12 cellular contexts compared by ENCODE assay signal in the genomic region with DNA sequence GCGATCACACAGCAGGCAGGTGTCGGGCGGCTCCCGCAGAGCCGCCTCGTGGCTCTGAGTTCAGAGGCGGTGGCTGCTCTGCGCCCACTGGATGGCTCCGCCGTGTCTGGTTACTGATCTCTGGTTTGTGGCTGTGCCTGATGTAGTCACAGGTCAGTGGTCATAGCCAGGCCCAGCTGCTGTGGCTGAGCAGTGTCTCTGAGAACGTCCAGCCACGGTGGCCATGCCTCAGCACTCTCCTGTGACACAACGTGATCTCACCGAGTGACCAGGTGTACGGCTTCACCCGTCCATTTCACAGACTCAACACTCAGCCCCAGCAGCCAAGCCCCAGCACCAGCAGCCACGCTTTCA.
DNase-seq lines count a peak whose midpoint lies in the region; ATAC-seq, FAIRE-seq and TF ChIP-seq lines count a peak whose summit lies in the region.
"Had no signal": no experiment of that assay in that cellular context is flagged by ENCODE, and none has a peak within 500 bp of the region (broad histone marks: within the 10 kb centered on the region; RNA-seq: fewer than 3 reads in every experiment).

No MANE protein-coding gene starts in this region.

- H3K4me1 ChIP-seq in GM12878 (ENCODE audit: control insufficient read depth, insufficient read depth, low read length) (peaks cover 49% of the 10 kb centered on the region), aorta (ENCODE audit: control insufficient read depth in 1 of 2, insufficient read depth in 2 of 2, low read length in 2 of 2) (no peaks in the 10 kb centered on the region)
- H3K4me1 ChIP-seq: breast epithelium had no signal

- no peaks in the 10 kb centered on the region for H3K27me3 ChIP-seq in GM12878 (replicated peaks in 1 of 2; ENCODE audit: control insufficient read depth in 2 of 2, insufficient read depth in 2 of 2, low read length in 1 of 2)
- no peaks in the 10 kb centered on the region for H3K27me3 ChIP-seq in aorta (ENCODE audit: control insufficient read depth in 1 of 2, insufficient read depth in 2 of 2, low read length in 1 of 2)
- H3K27me3 ChIP-seq: breast epithelium had no signal

- no peaks in the 10 kb centered on the region for H3K9me3 Mint-ChIP-seq in CD14-positive monocyte

- RAD21 ChIA-PET in GM12878 (lab: Charles Lee; ENCODE audit: unreplicated experiment): interaction anchor here (0.7 to 6.2 kb wide), 13 partner anchors 11 to 1311 kb away, joined by 3 to 66 read pairs (median 10); a partner anchor contains a TSS

- H3K27ac Mint-ChIP-seq in CD14-positive monocyte: no peak overlapping the region

- in situ Hi-C loops in GM12878 (cut with MboI): no loop called here

- TF ChIP-seq POLR2A in GM12878 (IDR thresholded peaks at IDR 0.05; ENCODE audit: low read depth, low read length): no peak

- no peaks in the 10 kb centered on the region for H4K20me1 ChIP-seq in GM12878 (ENCODE audit: control insufficient read depth, insufficient read depth)

- H3K36me3 Mint-ChIP-seq in CD14-positive monocyte: no peaks in the 10 kb centered on the region

- intact Hi-C loops in GM12878 (cut with micrococcal nuclease; ENCODE audit: unreplicated experiment) (no loop called here), aorta (cut with DNase I) (no loop called here), CD14-positive monocyte (cut with micrococcal nuclease) (no loop called here)

- H3K9ac ChIP-seq in GM12878 (ENCODE audit: control insufficient read depth, insufficient read depth, low read length): no peak overlapping the region

- peaks cover 6% of the 10 kb centered on the region for H3K79me2 ChIP-seq in GM12878 (ENCODE audit: control insufficient read depth, insufficient read depth, low read length)

- H3K4me3 ChIP-seq in GM12878 (no peak overlapping the region), aorta (ENCODE audit: low read length in 2 of 2) (no peak overlapping the region)
- H3K4me3 ChIP-seq: breast epithelium, HAP-1, tibial nerve had no signal

- FAIRE-seq in GM12878 (lab: Jason Lieb, UNC): no peak

- peaks cover 11% of the 10 kb centered on the region for H3K4me1 Mint-ChIP-seq in CD14-positive monocyte

- H3K36me3 ChIP-seq in GM12878 (ENCODE audit: control insufficient read depth in 2 of 2, insufficient read depth in 2 of 2, low read length in 1 of 2) (peaks cover 3 to 9% of the 10 kb centered on the region in 2 experiments; a peak in 2 of 4 replicates), aorta (ENCODE audit: control insufficient read depth in 1 of 2, insufficient read depth in 2 of 2, low read length in 1 of 2) (no peaks in the 10 kb centered on the region)
- H3K36me3 ChIP-seq: breast epithelium, HAP-1, tibial nerve had no signal

- SMC1A ChIA-PET in GM12878 (lab: Charles Lee; ENCODE audit: uncharacterized antibody, unreplicated experiment): interaction anchor here (0.7 to 7.2 kb wide), 20 partner anchors 11 to 328 kb away, joined by 3 to 75 read pairs (median 6); a partner anchor contains a TSS

- no peak overlapping the region for H3K4me3 Mint-ChIP-seq in CD14-positive monocyte

- H2AFZ ChIP-seq in GM12878 (ENCODE audit: control insufficient read depth, low read depth, low read length): peak overlapping the region; percentile 19; the same call in 1 of the 2 replicates

- POLR2A ChIA-PET in GM12878 (lab: Charles Lee): interaction anchor here (1.0 to 2.8 kb wide), 12 partner anchors 10 to 70 kb away, joined by 3 to 26 read pairs (median 5); a partner anchor contains a TSS

- H3K27ac ChIP-seq in GM12878 (ENCODE audit: control insufficient read depth, insufficient read depth) (peak overlapping the region; percentile 39), aorta (ENCODE audit: low read depth in 1 of 2, low read length in 2 of 2) (no peak overlapping the region)
- H3K27ac ChIP-seq: breast epithelium, tibial nerve had no signal

- TF ChIP-seq CTCF in GM12878 (IDR thresholded peaks at IDR 0.05 in 2 of 3, conservative IDR thresholded peaks at IDR 0.05 in 1 of 3; ENCODE audit: control insufficient read depth in 2 of 3, extremely low read depth in 1 of 3, insufficient read depth in 1 of 3, low read depth in 3 of 3, low read length in 3 of 3) (no peak), CD14-positive monocyte (IDR thresholded peaks at IDR 0.05) (no peak)

- 72% methylated on average over 17 of the region's 17 CpGs for WGBS in GM12878 (ENCODE audit: insufficient coverage, insufficient replicate concordance, low lambda C conversion rate, missing lambda C conversion rate)
- WGBS in aorta, 2 donors: 80 to 86% methylated on average over 17 of the region's 17 CpGs

- no TSS peak for BruUV-seq in GM12878 (replicated peaks; lab: Mats Ljungman, UMichigan)

- 0 out of 2 replicates have a peak, but pooled peaks have one; percentile 9 for TF ChIP-seq RAD21 in GM12878 (IDR thresholded peaks at IDR 0.05; ENCODE audit: insufficient read depth, low read depth, low read length)

- TF ChIP-seq EP300 in GM12878 (IDR thresholded peaks at IDR 0.05; ENCODE audit: borderline replicate concordance in 1 of 2, control insufficient read depth in 1 of 2, low read depth in 2 of 2, low read length in 2 of 2): no peak

- DNase-seq in GM12878 (ENCODE audit: low read depth, low spot score) (no peak), renal cortical epithelial cell (ENCODE audit: low read depth) (peak; percentile 34), aorta (no peak), CD14-positive monocyte (ENCODE audit: low spot score) (no peak), NCI-H1417 treated with DMSO at 0.1 percent for 48 hours (lab: John Stamatoyannopoulos, UW) (no peak)
- no peak for DNase-seq in activated CD4-positive, alpha-beta T cell treated with anti-CD3 and anti-CD28 coated beads, Interleukin-2, amount 50 U/mL, for 4 hours
- DNase-seq: NCI-H1105 treated with DMSO at 0.1 percent for 48 hours had no signal

- H3K27me3 Mint-ChIP-seq in CD14-positive monocyte (ENCODE audit: low read depth in 3 of 3): peaks cover 15 to 21% (median 21%) of the 10 kb centered on the region in 3 donors

- H3K9me3 ChIP-seq in GM12878 (replicated peaks; ENCODE audit: control insufficient read depth, insufficient read depth, low read length) (no peaks in the 10 kb centered on the region), aorta (ENCODE audit: control insufficient read depth, low read length) (no peaks in the 10 kb centered on the region)
- H3K9me3 ChIP-seq: breast epithelium, HAP-1, tibial nerve had no signal

- peak overlapping the region; percentile 60 for H3K4me2 ChIP-seq in GM12878 (ENCODE audit: control insufficient read depth, insufficient read depth)

- CTCF ChIA-PET in GM12878 (lab: Yijun Ruan, JAX): interaction anchor here (0.6 to 2.5 kb wide), 13 partner anchors 11 to 249 kb away, joined by 3 to 11 read pairs (median 5); a partner anchor contains a TSS

- peak; percentile 48 for ATAC-seq in GM18909 (IDR thresholded peaks at IDR 0.05; ENCODE audit: poor library complexity, unreplicated experiment)
- peak; percentile 32 for ATAC-seq in HG02798 (IDR thresholded peaks at IDR 0.05; ENCODE audit: poor library complexity, unreplicated experiment)
- ATAC-seq in GM12878: peak; percentile 70
- ATAC-seq in aorta (ENCODE audit: low FRiP score): no peak

TF ChIP-seq in GM12878, 131 proteins besides CTCF, POLR2A, EP300 and RAD21 (continues in another document):
- TF ChIP-seq ATF7 (IDR thresholded peaks at IDR 0.05; ENCODE audit: low read depth): no peak
- TF ChIP-seq NFYA (IDR thresholded peaks at IDR 0.05; ENCODE audit: borderline replicate concordance, low read depth, low read length): no peak
- TF ChIP-seq EGR1 (IDR thresholded peaks at IDR 0.05; ENCODE audit: borderline replicate concordance in 1 of 2, low read depth in 2 of 2, low read length in 2 of 2): no peak
- peak; percentile 52; the same call in 1 of the 2 replicates for TF ChIP-seq IKZF1 (conservative IDR thresholded peaks at IDR 0.05)
- TF ChIP-seq DPF2 (IDR thresholded peaks at IDR 0.05): 0 out of 2 replicates have a peak, but pooled peaks have one; percentile 44
- no peak for TF ChIP-seq CBFB (IDR thresholded peaks at IDR 0.05; ENCODE audit: low read depth)
- TF ChIP-seq, protein P1, sequence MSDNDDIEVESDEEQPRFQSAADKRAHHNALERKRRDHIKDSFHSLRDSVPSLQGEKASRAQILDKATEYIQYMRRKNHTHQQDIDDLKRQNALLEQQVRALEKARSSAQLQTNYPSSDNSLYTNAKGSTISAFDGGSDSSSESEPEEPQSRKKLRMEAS (IDR thresholded peaks at IDR 0.05; ENCODE audit: low read depth, low read length): 0 out of 2 replicates have a peak, but pooled peaks have one; percentile 4
- no peak for TF ChIP-seq ZNF207 (IDR thresholded peaks at IDR 0.05; ENCODE audit: borderline replicate concordance)
- no peak for TF ChIP-seq PAX8 (IDR thresholded peaks at IDR 0.05)
- no peak for TF ChIP-seq RAD51 (IDR thresholded peaks at IDR 0.05)
- no peak for TF ChIP-seq ZSCAN29 (IDR thresholded peaks at IDR 0.05)
- no peak for TF ChIP-seq HDAC6 (IDR thresholded peaks at IDR 0.05; ENCODE audit: unreplicated experiment)
- no peak for TF ChIP-seq SP1 (IDR thresholded peaks at IDR 0.05; ENCODE audit: low read depth, low read length)
- no peak for TF ChIP-seq NBN (IDR thresholded peaks at IDR 0.05)
- TF ChIP-seq, protein P2, sequence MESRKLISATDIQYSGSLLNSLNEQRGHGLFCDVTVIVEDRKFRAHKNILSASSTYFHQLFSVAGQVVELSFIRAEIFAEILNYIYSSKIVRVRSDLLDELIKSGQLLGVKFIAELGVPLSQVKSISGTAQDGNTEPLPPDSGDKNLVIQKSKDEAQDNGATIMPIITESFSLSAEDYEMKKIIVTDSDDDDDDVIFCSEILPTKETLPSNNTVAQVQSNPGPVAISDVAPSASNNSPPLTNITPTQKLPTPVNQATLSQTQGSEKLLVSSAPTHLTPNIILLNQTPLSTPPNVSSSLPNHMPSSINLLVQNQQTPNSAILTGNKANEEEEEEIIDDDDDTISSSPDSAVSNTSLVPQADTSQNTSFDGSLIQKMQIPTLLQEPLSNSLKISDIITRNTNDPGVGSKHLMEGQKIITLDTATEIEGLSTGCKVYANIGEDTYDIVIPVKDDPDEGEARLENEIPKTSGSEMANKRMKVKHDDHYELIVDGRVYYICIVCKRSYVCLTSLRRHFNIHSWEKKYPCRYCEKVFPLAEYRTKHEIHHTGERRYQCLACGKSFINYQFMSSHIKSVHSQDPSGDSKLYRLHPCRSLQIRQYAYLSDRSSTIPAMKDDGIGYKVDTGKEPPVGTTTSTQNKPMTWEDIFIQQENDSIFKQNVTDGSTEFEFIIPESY (IDR thresholded peaks at IDR 0.05): 0 out of 2 replicates have a peak, but pooled peaks have one; percentile 72
- no peak for TF ChIP-seq CREB1 (IDR thresholded peaks at IDR 0.05; ENCODE audit: low read depth)
- 0 out of 2 replicates have a peak, but pooled peaks have one; percentile 42 for TF ChIP-seq TCF12 (IDR thresholded peaks at IDR 0.05; ENCODE audit: low read depth, low read length)
- peak; percentile 74 for TF ChIP-seq GATAD2B (conservative IDR thresholded peaks at IDR 0.05; ENCODE audit: low read depth)
- TF ChIP-seq KAT2A (conservative IDR thresholded peaks at IDR 0.05; ENCODE audit: control insufficient read depth, low read depth, low read length): no peak
- TF ChIP-seq MTA2 (IDR thresholded peaks at IDR 0.05; ENCODE audit: low read depth): 0 out of 2 replicates have a peak, but pooled peaks have one; percentile 13
- TF ChIP-seq CHD4 (IDR thresholded peaks at IDR 0.05): no peak
